Comparison of ENCODE assay signal across 8 cellular contexts in genomic region chr9:6703898-6704639, GRCh38. TPM values are rescaled to one million over a fixed set of nuclear protein-coding genes. Genes with fewer than 3 reads are reported as not detected.
DNase-seq lines count a peak whose midpoint lies in the region; ATAC-seq and TF ChIP-seq lines count a peak whose summit lies in the region.

No MANE protein-coding gene starts in this region.

- no peaks in the 10 kb centered on the region for H4K20me1 ChIP-seq in BLaER1 treated with 17β-estradiol and CSF1 and Interleukin-3, amounts not matched to agents 10 nM and 100 nM

- H3K36me3 ChIP-seq in BLaER1 treated with 17β-estradiol and CSF1 and Interleukin-3, amounts not matched to agents 10 nM and 100 nM: peaks cover 0 to 12% (median 0%) of the 10 kb centered on the region in 11 experiments; a peak in 3 of 22 replicates
- H3K36me3 ChIP-seq in NT2/D1 (ENCODE audit: insufficient read depth, insufficient read length, low read length) (no peaks in the 10 kb centered on the region), esophagus muscularis mucosa (no peaks in the 10 kb centered on the region)
- peaks cover 0 to 6% (median 0%) of the 10 kb centered on the region in 3 experiments for H3K36me3 ChIP-seq in naive thymus-derived CD4-positive, alpha-beta T cell (ENCODE audit: control insufficient read depth in 2 of 3, insufficient read depth in 3 of 3, low read length in 3 of 3)

- H3K4me2 ChIP-seq in BLaER1 treated with 17β-estradiol and CSF1 and Interleukin-3, amounts not matched to agents 10 nM and 100 nM: peak overlapping the region; percentile 83 to 95 (median 92)

- peak; percentile 66 for DNase-seq in HK-2 (ENCODE audit: unreplicated experiment)
- peak; percentile 95 for DNase-seq in NT2/D1 (ENCODE audit: low read depth, low spot score)
- peak; percentile 66 for DNase-seq in activated T-cell treated with anti-CD3 and anti-CD28 coated beads for 48 hours (ENCODE audit: low read depth)
- DNase-seq in esophagus muscularis mucosa (ENCODE audit: extremely low spot score): no peak
- peak; percentile 70 to 86 (median 77) for DNase-seq in naive thymus-derived CD4-positive, alpha-beta T cell
- DNase-seq in stimulated activated naive CD4-positive, alpha-beta T cell treated with Interleukin-2 at 50 U/mL for 16 hours (lab: John Stamatoyannopoulos, UW): peak; percentile 86

- TF ChIP-seq EP300 in esophagus muscularis mucosa (IDR thresholded peaks at IDR 0.05): no peak

- peak overlapping the region; percentile 80 to 91 (median 84) for H3K27ac ChIP-seq in BLaER1 treated with 17β-estradiol and CSF1 and Interleukin-3, amounts not matched to agents 10 nM and 100 nM
- peak overlapping the region; percentile 69 to 83 (median 77) for H3K27ac ChIP-seq in esophagus muscularis mucosa (replicated peaks in 1 of 4)
- H3K27ac ChIP-seq in naive thymus-derived CD4-positive, alpha-beta T cell (ENCODE audit: low read depth, low read length): peak overlapping the region; percentile 97

- peaks cover 3 to 15% (median 6%) of the 10 kb centered on the region in 7 donors for H3K4me1 Mint-ChIP-seq in naive thymus-derived CD4-positive, alpha-beta T cell

- no peak for TF ChIP-seq POLR2A in esophagus muscularis mucosa (IDR thresholded peaks at IDR 0.05; ENCODE audit: low read depth)

- POLR2A ChIA-PET in naive thymus-derived CD4-positive, alpha-beta T cell (lab: Charles Lee): interaction anchor here (0.7 to 4.4 kb wide), 8 partner anchors 12 to 291 kb away, joined by 3 to 60 read pairs (median 8); partner anchors contain the start of genes KDM4C and UHRF2

- peaks cover 16 to 24% (median 22%) of the 10 kb centered on the region in 11 experiments for H3K9me3 ChIP-seq in BLaER1 treated with 17β-estradiol and CSF1 and Interleukin-3, amounts not matched to agents 10 nM and 100 nM (replicated peaks in 1 of 11)
- H3K9me3 ChIP-seq in NT2/D1 (ENCODE audit: insufficient read depth, low read length) (peaks cover 6% of the 10 kb centered on the region), esophagus muscularis mucosa (no peaks in the 10 kb centered on the region)
- no peaks in the 10 kb centered on the region for H3K9me3 ChIP-seq in naive thymus-derived CD4-positive, alpha-beta T cell (ENCODE audit: control insufficient read depth in 2 of 3, low read length in 3 of 3)

- H3K9me3 Mint-ChIP-seq in naive thymus-derived CD4-positive, alpha-beta T cell: peaks cover 0 to 6% (median 3%) of the 10 kb centered on the region in 11 donors

- TF ChIP-seq CTCF in esophagus muscularis mucosa (IDR thresholded peaks at IDR 0.05): no peak

- CTCF ChIA-PET in naive thymus-derived CD4-positive, alpha-beta T cell (lab: Charles Lee): interaction anchor here (0.6 kb wide), 3 partner anchors 58 to 682 kb away, joined by 3 to 4 read pairs (median 4); no protein-coding TSS in a partner anchor

- 3% methylated on average over 25 of the region's 57 CpGs for WGBS in esophagus muscularis mucosa

- intact Hi-C loops in esophagus muscularis mucosa (cut with DNase I): no loop called here
- intact Hi-C loops in naive thymus-derived CD4-positive, alpha-beta T cell (cut with micrococcal nuclease): loop anchor here (1.0 to 5.0 kb wide), 6 partner anchors 12 to 697 kb away; partner anchors contain the start of genes KDM4C (in 2 of the 2) and UHRF2 (in 2 of the 2)

- peaks cover 0 to 4% (median 0%) of the 10 kb centered on the region in 5 donors for H3K36me3 Mint-ChIP-seq in naive thymus-derived CD4-positive, alpha-beta T cell

- peak overlapping the region; percentile 62 to 82 (median 72) for H3K4me3 ChIP-seq in BLaER1 treated with 17β-estradiol and CSF1 and Interleukin-3, amounts not matched to agents 10 nM and 100 nM
- peak overlapping the region; percentile 73 for H3K4me3 ChIP-seq in NT2/D1 (ENCODE audit: insufficient read length, low read depth)
- peak overlapping the region; percentile 56 to 66 (median 61) for H3K4me3 ChIP-seq in esophagus muscularis mucosa
- peak overlapping the region; percentile 98 for H3K4me3 ChIP-seq in naive thymus-derived CD4-positive, alpha-beta T cell (ENCODE audit: low read length)

- H3K4me3 Mint-ChIP-seq in naive thymus-derived CD4-positive, alpha-beta T cell: peak overlapping the region; percentile 82 to 98 (median 95)

- H3K27ac Mint-ChIP-seq in naive thymus-derived CD4-positive, alpha-beta T cell: peak overlapping the region; percentile 91 to 98 (median 93)

- peaks cover 23 to 51% (median 43%) of the 10 kb centered on the region in 10 experiments for H3K4me1 ChIP-seq in BLaER1 treated with 17β-estradiol and CSF1 and Interleukin-3, amounts not matched to agents 10 nM and 100 nM
- H3K4me1 ChIP-seq in NT2/D1 (ENCODE audit: insufficient read depth, insufficient read length) (no peaks in the 10 kb centered on the region), esophagus muscularis mucosa (peaks cover 0 to 9% (median 2%) of the 10 kb centered on the region in 4 donors)
- H3K4me1 ChIP-seq in naive thymus-derived CD4-positive, alpha-beta T cell (ENCODE audit: control insufficient read depth in 2 of 2, insufficient read depth in 2 of 2, low read length in 2 of 2): no peaks in the 10 kb centered on the region

- H3K9ac ChIP-seq in BLaER1 treated with 17β-estradiol and CSF1 and Interleukin-3, amounts not matched to agents 10 nM and 100 nM: peak overlapping the region; percentile 82 to 87 (median 84)
- H3K9ac ChIP-seq in NT2/D1 (ENCODE audit: insufficient read length, low read depth): peak overlapping the region; percentile 66

- ATAC-seq in GM19438 (IDR thresholded peaks at IDR 0.05; ENCODE audit: low read depth, unreplicated experiment): peak; percentile 83
- peak; percentile 90 for ATAC-seq in naive thymus-derived CD4-positive, alpha-beta T cell

- peaks cover 0 to 3% (median 0%) of the 10 kb centered on the region in 5 donors for H3K27me3 Mint-ChIP-seq in naive thymus-derived CD4-positive, alpha-beta T cell

- H3K27me3 ChIP-seq in BLaER1 treated with 17β-estradiol and CSF1 and Interleukin-3, amounts not matched to agents 10 nM and 100 nM: no peaks in the 10 kb centered on the region
- peaks cover 13% of the 10 kb centered on the region for H3K27me3 ChIP-seq in NT2/D1 (ENCODE audit: insufficient read depth, insufficient read length)
- H3K27me3 ChIP-seq in esophagus muscularis mucosa: no peaks in the 10 kb centered on the region
- H3K27me3 ChIP-seq in naive thymus-derived CD4-positive, alpha-beta T cell (ENCODE audit: control insufficient read depth in 2 of 2, insufficient read depth in 2 of 2, low read length in 2 of 2): no peaks in the 10 kb centered on the region

RNA-seq across cellular contexts. Expression of gene KDM4C, which starts 53.7 kb away (rescaled TPM):
- total RNA-seq in esophagus muscularis mucosa: 10 to 100 TPM; 25.2 to 41.1 (median 26.4) TPM
- 100 to 1,000 TPM in 1 of 5 experiments, 10 to 100 TPM in 4; 68.6 to 100 (median 93.3) TPM for total RNA-seq in naive thymus-derived CD4-positive, alpha-beta T cell
- 10 to 100 TPM; 38.5 to 39.5 TPM for polyA plus RNA-seq in naive thymus-derived CD4-positive, alpha-beta T cell

RNA-seq across cellular contexts. Expression of gene GLDC, which starts 58.5 kb away (rescaled TPM):
- total RNA-seq in esophagus muscularis mucosa: 1 to 10 TPM in 1 of 4 donors, under 1 TPM in 1, not detected in 2; 0.17 to 2.5 TPM
- 1 to 10 TPM in 2 of 5 experiments, under 1 TPM in 1, not detected in 2; 0.56 to 2.2 (median 2.0) TPM for total RNA-seq in naive thymus-derived CD4-positive, alpha-beta T cell
- not detected for polyA plus RNA-seq in naive thymus-derived CD4-positive, alpha-beta T cell
